17 cellular contexts compared by ENCODE assay signal in genomic region chr6:163945813-163946212, GRCh38.
DNase-seq lines count a peak whose midpoint lies in the region; ATAC-seq and TF ChIP-seq lines count a peak whose summit lies in the region.
"Had no signal": no experiment of that assay in that cellular context is flagged by ENCODE, and none has a peak within 500 bp of the region (broad histone marks: within the 10 kb centered on the region; RNA-seq: fewer than 3 reads in every experiment).

No MANE protein-coding gene starts in this region.

- intact Hi-C loops in prostate gland (cut with DNase I) = no loop called here

- H3K27ac ChIP-seq in cingulate gyrus (ENCODE audit: low read depth, low read length) (peak overlapping the region; percentile 90), prostate gland (no peak overlapping the region)

- no peak for TF ChIP-seq POLR2A in prostate gland (IDR thresholded peaks at IDR 0.05)

- 42% methylated on average over 7 of the region's 7 CpGs for WGBS in prostate gland

- no peaks in the 10 kb centered on the region for H3K4me1 ChIP-seq in prostate gland (replicated peaks)

- DNase-seq in inferior parietal cortex (ENCODE audit: extremely low spot score) (peak; percentile 53), prostate gland (ENCODE audit: low spot score) (peak; percentile 61), NCI-H1092 (lab: John Stamatoyannopoulos, UW) (no peak), DMS 273 treated with DMSO at 0.1 percent for 48 hours (lab: John Stamatoyannopoulos, UW) (no peak)
- DNase-seq: activated effector memory CD4-positive, alpha-beta T cell treated with Interleukin-2 at 50 U/mL for 16 hours; amniotic stem cell; CD8-positive, alpha-beta T cell; EL; H9; mammary epithelial cell; NCI-H1105; nephron progenitor cell; stimulated activated CD4-positive, alpha-beta T cell treated with anti-CD3 and anti-CD28 coated beads, Interleukin-4, amount 100 ng/mL, for 24 hours had no signal

- H3K36me3 ChIP-seq in prostate gland = no peaks in the 10 kb centered on the region

- no peak overlapping the region for H3K4me3 ChIP-seq in prostate gland

- ATAC-seq in GM18867 (IDR thresholded peaks at IDR 0.05; ENCODE audit: unreplicated experiment) (peak; percentile 24), HG02571 (IDR thresholded peaks at IDR 0.05; ENCODE audit: unreplicated experiment) (no peak), HG02970 (IDR thresholded peaks at IDR 0.05; ENCODE audit: low FRiP score, unreplicated experiment) (no peak)
- ATAC-seq: CD8-positive, alpha-beta T cell had no signal

- H3K9me3 ChIP-seq in prostate gland = no peaks in the 10 kb centered on the region

- TF ChIP-seq CTCF in prostate gland (IDR thresholded peaks at IDR 0.05) = no peak

- H3K27me3 ChIP-seq in prostate gland (replicated peaks; ENCODE audit: insufficient read depth) = no peaks in the 10 kb centered on the region

Comparison
In these comparisons a context has a peak if more than half of its experiments do, and no peak if none do; other contexts are left out.
1. DNase-seq: peak in inferior parietal cortex (single experiment) and prostate gland (single experiment); none in NCI-H1092 (single experiment) and DMS 273 treated with DMSO at 0.1 percent for 48 hours (single experiment).